In the genomic region with DNA sequence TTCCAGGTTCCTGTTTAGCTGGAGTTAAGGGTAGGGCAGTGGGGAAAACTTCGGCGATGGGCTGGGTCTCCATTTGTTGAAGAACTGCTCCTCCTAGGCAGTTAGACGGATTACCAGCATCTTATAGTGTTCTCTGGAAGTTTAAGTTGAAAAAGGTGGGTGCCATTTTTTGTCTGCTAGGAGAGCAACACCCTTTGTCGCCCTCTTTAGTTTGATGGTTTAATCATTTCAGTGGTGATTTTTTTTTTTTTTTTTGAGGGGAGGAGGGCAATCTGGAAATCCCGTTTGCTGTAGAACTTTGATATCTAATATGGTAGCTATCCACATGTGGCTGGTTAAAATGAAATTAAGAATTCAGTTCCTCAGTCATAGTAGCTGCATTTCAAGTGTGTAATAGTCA, we compare ENCODE assay signal across 16 cellular contexts.
"Had no signal": no experiment of that assay in that cellular context is flagged by ENCODE, and none has a peak within 500 bp of the region (broad histone marks: within the 10 kb centered on the region; RNA-seq: fewer than 3 reads in every experiment).

No MANE protein-coding gene starts in this region.

- H3K27ac ChIP-seq: foreskin keratinocyte, left ventricle myocardium inferior, pancreas, stomach, thoracic aorta had no signal

- H3K9me3 ChIP-seq: left ventricle myocardium inferior, mucosa of descending colon, pancreas, stomach, thoracic aorta had no signal

- H3K27me3 ChIP-seq: foreskin keratinocyte, pancreas, stomach had no signal

- DNase-seq: activated CD4-positive, alpha-beta T cell treated with anti-CD3 and anti-CD28 coated beads for 4 hours; activated naive CD8-positive, alpha-beta T cell treated with anti-CD3 and anti-CD28 coated beads, Interleukin-2, amount 10 ng/mL, durations not matched to agents 7 days and 5 days; anterior cingulate cortex; cortex of kidney; effector memory CD4-positive, alpha-beta T cell; foreskin keratinocyte; left ventricle myocardium inferior; mucosa of descending colon; naive thymus-derived CD4-positive, alpha-beta T cell; pancreas; stimulated activated CD4-positive, alpha-beta T cell treated with anti-CD3 and anti-CD28 coated beads, Interleukin-12 subunit alpha, Interleukin-12 subunit beta, amount 100 ng/mL, for 4 hours; stimulated activated CD4-positive, alpha-beta T cell treated with anti-CD3 and anti-CD28 coated beads, Interleukin-2, amount 100 ng/mL, for 24 hours; stomach had no signal

- H3K4me3 Mint-ChIP-seq: activated naive CD8-positive, alpha-beta T cell treated with anti-CD3 and anti-CD28 coated beads, Interleukin-2, amount 10 ng/mL, durations not matched to agents 7 days and 5 days; WTC11 had no signal

- H3K27ac Mint-ChIP-seq: activated naive CD8-positive, alpha-beta T cell treated with anti-CD3 and anti-CD28 coated beads, Interleukin-2, amount 10 ng/mL, durations not matched to agents 7 days and 5 days; WTC11 had no signal

- H3K27me3 Mint-ChIP-seq: activated naive CD8-positive, alpha-beta T cell treated with anti-CD3 and anti-CD28 coated beads, Interleukin-2, amount 10 ng/mL, durations not matched to agents 7 days and 5 days; naive thymus-derived CD4-positive, alpha-beta T cell had no signal

- ATAC-seq: foreskin keratinocyte; mucosa of descending colon; naive thymus-derived CD4-positive, alpha-beta T cell; pancreas; WTC11 had no signal

- FAIRE-seq: pancreas, TTC549 had no signal

- H3K9me3 Mint-ChIP-seq: activated naive CD8-positive, alpha-beta T cell treated with anti-CD3 and anti-CD28 coated beads, Interleukin-2, amount 10 ng/mL, durations not matched to agents 7 days and 5 days; naive thymus-derived CD4-positive, alpha-beta T cell; WTC11 had no signal

- H3K4me3 ChIP-seq: left ventricle myocardium inferior, mucosa of descending colon, pancreas, stomach, thoracic aorta had no signal
